ENCODE assay signal across 16 cellular contexts in the genomic region with DNA sequence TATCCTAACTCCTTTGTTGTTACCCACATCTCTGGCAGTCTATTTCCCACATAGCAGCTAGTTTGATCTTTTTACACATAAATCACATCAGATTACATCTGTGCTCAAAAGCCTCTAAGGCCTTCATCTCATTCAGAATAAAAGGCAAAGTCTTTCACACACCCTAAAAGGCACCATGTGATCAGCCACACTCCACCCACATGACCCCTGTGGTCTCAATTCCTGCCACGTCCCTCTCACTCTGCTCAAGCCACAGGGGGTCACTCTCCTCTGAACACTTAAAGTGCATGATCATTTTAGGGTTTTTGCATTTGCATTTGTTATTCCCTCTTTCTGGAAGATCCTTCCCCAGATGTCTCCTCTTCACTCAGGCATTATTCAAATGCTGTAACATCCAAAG. TPM values are rescaled to one million over a fixed set of nuclear protein-coding genes. Genes with fewer than 3 reads are reported as not detected.
DNase-seq lines count a peak whose midpoint lies in the region; ATAC-seq, FAIRE-seq and TF ChIP-seq lines count a peak whose summit lies in the region.
"Had no signal": no experiment of that assay in that cellular context is flagged by ENCODE, and none has a peak within 500 bp of the region (broad histone marks: within the 10 kb centered on the region; RNA-seq: fewer than 3 reads in every experiment).

No MANE protein-coding gene starts in this region.

- no peaks in the 10 kb centered on the region for H3K4me1 Mint-ChIP-seq in activated CD8-positive, alpha-beta T cell treated with anti-CD3 and anti-CD28 coated beads for 36 hours (ENCODE audit: low read depth)
- H3K4me1 Mint-ChIP-seq in activated CD8-positive, alpha-beta T cell treated with anti-CD3 and anti-CD28 coated beads, Interleukin-2, amount 10 ng/mL, durations not matched to agents 7 days and 5 days (ENCODE audit: low read depth), result no peaks in the 10 kb centered on the region
- H3K4me1 Mint-ChIP-seq: CD4-positive, alpha-beta memory T cell had no signal

- H3K4me1 ChIP-seq in kidney (ENCODE audit: control insufficient read depth in 1 of 2, insufficient read depth in 1 of 2, low read depth in 1 of 2, low read length in 2 of 2), result no peaks in the 10 kb centered on the region

- peaks cover 10% of the 10 kb centered on the region for H3K27me3 Mint-ChIP-seq in activated CD8-positive, alpha-beta T cell treated with anti-CD3 and anti-CD28 coated beads for 36 hours
- no peaks in the 10 kb centered on the region for H3K27me3 Mint-ChIP-seq in activated CD8-positive, alpha-beta T cell treated with anti-CD3 and anti-CD28 coated beads, Interleukin-2, amount 10 ng/mL, durations not matched to agents 7 days and 5 days (ENCODE audit: low read depth)

- peaks cover 4% of the 10 kb centered on the region for H3K36me3 Mint-ChIP-seq in activated CD8-positive, alpha-beta T cell treated with anti-CD3 and anti-CD28 coated beads for 36 hours (ENCODE audit: low read depth)
- H3K36me3 Mint-ChIP-seq in activated CD8-positive, alpha-beta T cell treated with anti-CD3 and anti-CD28 coated beads, Interleukin-2, amount 10 ng/mL, durations not matched to agents 7 days and 5 days (ENCODE audit: low read depth), result no peaks in the 10 kb centered on the region
- H3K36me3 Mint-ChIP-seq: CD4-positive, alpha-beta memory T cell had no signal

- POLR2A ChIA-PET in activated CD8-positive, alpha-beta T cell treated with anti-CD3 and anti-CD28 coated beads for 36 hours (lab: Charles Lee), result no interaction called here
- POLR2A ChIA-PET in activated CD8-positive, alpha-beta T cell treated with anti-CD3 and anti-CD28 coated beads, Interleukin-2, amount 10 ng/mL, durations not matched to agents 7 days and 5 days (lab: Charles Lee), result no interaction called here

- H3K4me3 Mint-ChIP-seq in activated CD8-positive, alpha-beta T cell treated with anti-CD3 and anti-CD28 coated beads for 36 hours, result no peak overlapping the region
- H3K4me3 Mint-ChIP-seq in activated CD8-positive, alpha-beta T cell treated with anti-CD3 and anti-CD28 coated beads, Interleukin-2, amount 10 ng/mL, durations not matched to agents 7 days and 5 days, result no peak overlapping the region
- H3K4me3 Mint-ChIP-seq: CD4-positive, alpha-beta memory T cell had no signal

- peak; percentile 48 for FAIRE-seq in urothelium cell line (lab: Jason Lieb, UNC)
- no peak for FAIRE-seq in kidney (lab: Jason Lieb, UNC)
- FAIRE-seq: A204.1 had no signal

- no peak overlapping the region for H3K27ac Mint-ChIP-seq in activated CD8-positive, alpha-beta T cell treated with anti-CD3 and anti-CD28 coated beads for 36 hours
- no peak overlapping the region for H3K27ac Mint-ChIP-seq in activated CD8-positive, alpha-beta T cell treated with anti-CD3 and anti-CD28 coated beads, Interleukin-2, amount 10 ng/mL, durations not matched to agents 7 days and 5 days
- H3K27ac Mint-ChIP-seq: CD4-positive, alpha-beta memory T cell had no signal

- DNase-seq in activated CD8-positive, alpha-beta T cell treated with anti-CD3 and anti-CD28 coated beads for 36 hours, result peak; percentile 1
- DNase-seq in activated CD8-positive, alpha-beta T cell treated with anti-CD3 and anti-CD28 coated beads, Interleukin-2, amount 10 ng/mL, durations not matched to agents 7 days and 5 days, result no peak
- DNase-seq in SK-MEL-5 (ENCODE audit: low read depth, low spot score), result peak; percentile 60
- peak; percentile 35 for DNase-seq in foreskin melanocyte
- DNase-seq in urothelium cell line (ENCODE audit: low spot score), result no peak
- DNase-seq in kidney, result no peak
- DNase-seq in cardiac septum (ENCODE audit: low spot score), result no peak
- DNase-seq in NCI-H1436 (lab: John Stamatoyannopoulos, UW), result no peak
- DNase-seq: CD4-positive, alpha-beta memory T cell; Karpas-422; NCI-H1048; NCI-H1694 treated with DMSO at 0.1 percent for 48 hours; NCI-H82 had no signal

- no peak overlapping the region for H3K4me3 ChIP-seq in kidney (ENCODE audit: low read length in 2 of 2)

- no peaks in the 10 kb centered on the region for H3K36me3 ChIP-seq in kidney (ENCODE audit: control insufficient read depth in 1 of 2, insufficient read depth in 2 of 2, low read length in 2 of 2)

- H3K27ac ChIP-seq in kidney (ENCODE audit: low read depth in 2 of 2, low read length in 2 of 2), result no peak overlapping the region
- H3K27ac ChIP-seq: HL-60 had no signal

- H3K9me3 ChIP-seq in kidney (ENCODE audit: control insufficient read depth in 1 of 2, low read length in 2 of 2), result no peaks in the 10 kb centered on the region

- in situ Hi-C loops in SK-MEL-5 (cut with HindIII; ENCODE audit: low pct_unique_long_range_greater_than_20kb, low sequenced_read_pairs), result no loop called here

- no peak for ATAC-seq in activated CD8-positive, alpha-beta T cell treated with anti-CD3 and anti-CD28 coated beads for 36 hours
- ATAC-seq in activated CD8-positive, alpha-beta T cell treated with anti-CD3 and anti-CD28 coated beads, Interleukin-2, amount 10 ng/mL, durations not matched to agents 7 days and 5 days, result no peak
- ATAC-seq: HCT116 had no signal

- TF ChIP-seq CTCF in activated CD8-positive, alpha-beta T cell treated with anti-CD3 and anti-CD28 coated beads for 36 hours (IDR thresholded peaks at IDR 0.05), result no peak
- TF ChIP-seq CTCF in kidney (IDR thresholded peaks at IDR 0.05; ENCODE audit: borderline replicate concordance, extremely low read depth, insufficient read depth), result no peak

- intact Hi-C loops in activated CD8-positive, alpha-beta T cell treated with anti-CD3 and anti-CD28 coated beads for 36 hours (cut with micrococcal nuclease), result no loop called here
- intact Hi-C loops in kidney (cut with DNase I) (no loop called here), cardiac septum (cut with DNase I) (no loop called here)

- CTCF ChIA-PET in activated CD8-positive, alpha-beta T cell treated with anti-CD3 and anti-CD28 coated beads for 36 hours (lab: Charles Lee), result interaction anchor here (1.2 kb wide), 1 partner anchor 119 kb away, joined by 3 read pairs; no protein-coding TSS in a partner anchor
- CTCF ChIA-PET in activated CD8-positive, alpha-beta T cell treated with anti-CD3 and anti-CD28 coated beads, Interleukin-2, amount 10 ng/mL, durations not matched to agents 7 days and 5 days (lab: Charles Lee), result no interaction called here

- no peak overlapping the region for H3K9ac ChIP-seq in kidney (ENCODE audit: low read length in 2 of 2)

- peaks cover 8% of the 10 kb centered on the region for H3K9me3 Mint-ChIP-seq in activated CD8-positive, alpha-beta T cell treated with anti-CD3 and anti-CD28 coated beads for 36 hours
- H3K9me3 Mint-ChIP-seq in activated CD8-positive, alpha-beta T cell treated with anti-CD3 and anti-CD28 coated beads, Interleukin-2, amount 10 ng/mL, durations not matched to agents 7 days and 5 days (ENCODE audit: insufficient read depth), result no peaks in the 10 kb centered on the region

RNA-seq across cellular contexts. Expression of gene ELAPOR2, which starts 30.8 kb away (rescaled TPM):
- total RNA-seq in activated CD8-positive, alpha-beta T cell treated with anti-CD3 and anti-CD28 coated beads for 36 hours, result 1 to 10 TPM; 2.8 to 3.1 TPM
- 1 to 10 TPM; 2.3 TPM for total RNA-seq in activated CD8-positive, alpha-beta T cell treated with anti-CD3 and anti-CD28 coated beads, Interleukin-2, amount 10 ng/mL, durations not matched to agents 7 days and 5 days
- 6.3 and 8.0 TPM in 2 replicates for total RNA-seq in SK-MEL-5 (2014; rRNA removed; shearing (Covaris generic))
- polyA plus RNA-seq in SK-MEL-5 (2015; cell fraction: cytosol; rRNA removed), result 4.4 and 5.6 TPM in 2 replicates
- 7.9 and 8.9 TPM in 2 replicates for polyA plus RNA-seq in SK-MEL-5 (2015; cell fraction: nucleus; rRNA removed)
- total RNA-seq in kidney (9.0 TPM), cardiac septum (8.9 TPM)
- polyA plus RNA-seq in kidney (ENCODE audit: insufficient read depth, low read depth, low replicate concordance), result 2.9 TPM

Comparison
In these comparisons a context has a peak if more than half of its experiments do, and no peak if none do; other contexts are left out.
1. DNase-seq: peak in activated CD8-positive, alpha-beta T cell treated with anti-CD3 and anti-CD28 coated beads for 36 hours (single experiment), SK-MEL-5 (single experiment) and foreskin melanocyte (single experiment); none in activated CD8-positive, alpha-beta T cell treated with anti-CD3 and anti-CD28 coated beads, Interleukin-2, amount 10 ng/mL, durations not matched to agents 7 days and 5 days (single experiment), urothelium cell line (single experiment), kidney (single experiment), cardiac septum (single experiment) and NCI-H1436 (single experiment).